In the genomic region with DNA sequence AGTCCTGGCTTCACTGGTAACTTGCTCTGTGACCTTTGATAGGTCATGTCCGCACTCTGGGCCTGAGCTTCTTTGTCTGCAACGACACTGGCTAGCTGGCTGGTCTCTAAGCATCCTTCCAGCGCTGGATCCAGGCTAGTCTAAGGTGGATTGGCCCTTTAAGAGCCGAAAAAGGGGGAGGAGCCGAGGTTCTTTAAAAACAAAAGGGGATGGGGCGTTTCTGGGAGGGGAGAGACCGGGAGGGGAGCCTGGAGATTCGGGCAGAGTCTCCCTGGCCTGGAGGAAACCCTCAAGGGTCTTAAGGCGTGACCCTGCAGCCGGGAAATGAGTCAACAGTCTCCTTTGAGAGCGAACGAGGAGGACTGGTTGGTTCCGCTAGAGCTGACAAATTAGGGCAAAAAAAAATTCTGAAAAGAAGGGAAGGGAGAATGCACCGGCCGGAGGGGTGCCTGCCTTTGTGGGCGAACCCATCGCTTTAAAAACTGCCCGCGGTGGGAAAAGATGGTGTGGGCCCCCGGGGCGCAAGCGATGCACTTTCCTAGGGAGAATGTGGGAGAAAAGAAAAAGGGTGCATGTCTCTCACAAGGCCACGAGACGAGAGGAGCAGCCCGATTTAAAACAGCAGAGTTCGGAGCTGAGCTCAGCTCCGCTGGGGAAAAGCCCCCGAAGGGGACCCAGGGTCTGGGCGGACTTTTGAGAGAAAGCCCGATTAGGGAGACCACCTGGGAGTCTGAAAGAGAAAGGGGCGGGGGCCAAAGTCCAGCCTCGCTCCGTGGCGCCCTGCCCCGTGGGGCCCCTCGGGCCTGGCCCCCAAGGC, we compare ENCODE assay signal across 8 cellular contexts. TPM values are rescaled to one million over a fixed set of nuclear protein-coding genes. Genes with fewer than 3 reads are reported as not detected.
DNase-seq lines count a peak whose midpoint lies in the region; ATAC-seq and TF ChIP-seq lines count a peak whose summit lies in the region.

No MANE protein-coding gene starts in this region.

- peak overlapping the region; percentile 54 for H4K8ac ChIP-seq in trophoblast cell (ENCODE audit: low read depth, low read length)

- no CpG with 5 or more reads among the region's 36 CpGs for WGBS in trophoblast cell (ENCODE audit: extremely low coverage, insufficient coverage, insufficient read length)

- H2AFZ ChIP-seq in trophoblast cell (ENCODE audit: insufficient read depth, low read length, poor library complexity), result peak overlapping the region; percentile 47

- H3K4me1 ChIP-seq in left ventricle myocardium inferior, result peaks cover 67% of the 10 kb centered on the region
- peaks cover 43 to 48% of the 10 kb centered on the region in 2 experiments for H3K4me1 ChIP-seq in trophoblast cell (ENCODE audit: control insufficient read depth in 1 of 2, insufficient read depth in 2 of 2, low read length in 2 of 2)

- peaks cover 7% of the 10 kb centered on the region; the same call in 1 of the 2 replicates for H3K36me3 ChIP-seq in SK-N-MC (ENCODE audit: insufficient read depth, low read length)
- no peaks in the 10 kb centered on the region for H3K36me3 ChIP-seq in left ventricle myocardium inferior
- peaks cover 24 to 33% of the 10 kb centered on the region in 2 experiments for H3K36me3 ChIP-seq in trophoblast cell (ENCODE audit: control insufficient read depth in 1 of 2, insufficient read depth in 2 of 2, low read length in 2 of 2)

- H4K91ac ChIP-seq in trophoblast cell (ENCODE audit: low read depth, low read length), result peak overlapping the region; percentile 93

- ATAC-seq in HG03378 (IDR thresholded peaks at IDR 0.05; ENCODE audit: unreplicated experiment) (no peak), GM19395 (IDR thresholded peaks at IDR 0.05; ENCODE audit: unreplicated experiment) (no peak)

- H3K18ac ChIP-seq in trophoblast cell (ENCODE audit: low read length), result peak overlapping the region; percentile 69

- H3K14ac ChIP-seq in trophoblast cell (ENCODE audit: low read length), result peak overlapping the region; percentile 54

- H3K27me3 ChIP-seq in left ventricle myocardium inferior (ENCODE audit: low read depth) (no peaks in the 10 kb centered on the region), trophoblast cell (ENCODE audit: insufficient read depth, low read length) (no peaks in the 10 kb centered on the region)

- peak overlapping the region; percentile 61 for H3K4ac ChIP-seq in trophoblast cell (ENCODE audit: low read depth, low read length)

- H2BK12ac ChIP-seq in trophoblast cell (ENCODE audit: low read length), result peak overlapping the region; percentile 39

- H3K4me2 ChIP-seq in trophoblast cell (ENCODE audit: low read length), result peak overlapping the region; percentile 75

- TF ChIP-seq CTCF in GM10266 (IDR thresholded peaks at IDR 0.05; ENCODE audit: control insufficient read depth, insufficient read depth, low read depth, missing control alignments) (no peak), left ventricle myocardium inferior (IDR thresholded peaks at IDR 0.05; ENCODE audit: borderline replicate concordance) (no peak)

- H2AK5ac ChIP-seq in trophoblast cell (ENCODE audit: low read length), result peak overlapping the region; percentile 56

- H3K4me3 ChIP-seq in SK-N-MC (peak overlapping the region; percentile 87), left ventricle myocardium inferior (peak overlapping the region; percentile 95), trophoblast cell (ENCODE audit: low read depth, low read length) (peak overlapping the region; percentile 88)

- H3K79me1 ChIP-seq in trophoblast cell (ENCODE audit: low read length), result peaks cover 37% of the 10 kb centered on the region

- peak overlapping the region; percentile 61 for H2BK5ac ChIP-seq in trophoblast cell (ENCODE audit: low read depth, low read length, poor library complexity)

- peak overlapping the region; percentile 37 for H4K12ac ChIP-seq in trophoblast cell (ENCODE audit: low read depth, low read length)

- no peak overlapping the region for H3K23ac ChIP-seq in trophoblast cell (ENCODE audit: low read length)

- peak overlapping the region; percentile 68 for H2BK120ac ChIP-seq in trophoblast cell (ENCODE audit: insufficient read depth, low read length, poor library complexity)

- intact Hi-C loops in left ventricle myocardium inferior (cut with micrococcal nuclease), result no loop called here

- DNase-seq in GM10266 (ENCODE audit: extremely low spot score) (peak; percentile 80), LHCN-M2 (ENCODE audit: low read depth) (peak; percentile 75), SK-N-MC (ENCODE audit: low read depth, low spot score) (no peak), astrocyte of the hippocampus (ENCODE audit: low read depth, low spot score) (peak; percentile 84), left ventricle myocardium inferior (peak; percentile 63), trophoblast cell (peak; percentile 47 to 61)

- peak overlapping the region; percentile 10; the same call in 1 of the 2 replicates for H3K27ac ChIP-seq in SK-N-MC
- peak overlapping the region; percentile 91 for H3K27ac ChIP-seq in left ventricle myocardium inferior (replicated peaks)
- peak overlapping the region; percentile 87 for H3K27ac ChIP-seq in trophoblast cell (ENCODE audit: low read depth, low read length)

- H3K79me2 ChIP-seq in trophoblast cell (ENCODE audit: control insufficient read depth, insufficient read depth, low read length, poor library complexity), result peaks cover 26% of the 10 kb centered on the region

- H3K9me3 ChIP-seq in SK-N-MC (ENCODE audit: low read depth, low read length) (no peaks in the 10 kb centered on the region), left ventricle myocardium inferior (replicated peaks) (no peaks in the 10 kb centered on the region), trophoblast cell (ENCODE audit: insufficient read depth, low read depth, low read length) (no peaks in the 10 kb centered on the region)

- peak overlapping the region; percentile 75 for H3K9ac ChIP-seq in SK-N-MC (ENCODE audit: insufficient read length)
- peak overlapping the region; percentile 85 for H3K9ac ChIP-seq in trophoblast cell (ENCODE audit: low read length)

RNA-seq across cellular contexts. Expression of gene ZFTA, which starts 1.0 kb away (rescaled TPM):
- 23.3 and 24.8 TPM in 2 replicates for total RNA-seq in LHCN-M2 (2014; rRNA removed)
- polyA plus RNA-seq in LHCN-M2 (2012), result 6.8 TPM
- 11.5 TPM for total RNA-seq in left ventricle myocardium inferior
- polyA plus RNA-seq in trophoblast cell (2013), result 15.5 and 15.8 TPM in 2 replicates

RNA-seq across cellular contexts. Expression of gene SPINDOC, which starts 45.6 kb away (rescaled TPM):
- 31.7 and 33.8 TPM in 2 replicates for total RNA-seq in LHCN-M2 (2014; rRNA removed)
- polyA plus RNA-seq in LHCN-M2 (2012), result 30.0 TPM
- 14.0 TPM for total RNA-seq in left ventricle myocardium inferior
- 47.1 and 48.8 TPM in 2 replicates for polyA plus RNA-seq in trophoblast cell (2013)

Comparison
In these comparisons a context has a peak if more than half of its experiments do, and no peak if none do; other contexts are left out.
1. H3K27ac ChIP-seq: peak in every context shown above with its lines; median percentile 91 in left ventricle myocardium inferior; 87 in trophoblast cell; 10 in SK-N-MC.